ENCODE assay signal across 16 cellular contexts in the genomic region with DNA sequence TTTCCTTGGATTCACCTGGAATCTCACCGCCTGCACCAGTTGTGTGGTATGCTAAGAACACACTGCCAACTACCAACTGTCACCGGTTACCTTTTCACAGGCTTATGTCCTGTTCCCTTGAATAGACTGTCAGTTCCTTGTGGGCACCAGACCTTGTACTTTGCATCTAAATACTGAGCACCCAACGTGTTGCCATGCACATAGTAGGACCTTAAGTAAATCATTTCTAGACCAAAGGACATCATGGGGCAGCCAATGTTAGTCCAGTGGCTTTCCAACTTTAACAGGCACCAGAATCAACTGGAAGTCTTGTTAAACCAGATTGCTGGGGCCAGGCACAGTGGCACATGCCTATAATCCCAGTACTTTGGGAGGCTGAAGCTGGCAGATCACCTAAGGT. TPM values are rescaled to one million over a fixed set of nuclear protein-coding genes. Genes with fewer than 3 reads are reported as not detected.
A peak's percentile ranks its signal among the peaks of the same experiment; 100 is the strongest.
DNase-seq lines count a peak whose midpoint lies in the region; ATAC-seq and TF ChIP-seq lines count a peak whose summit lies in the region.
"Had no signal": no experiment of that assay in that cellular context is flagged by ENCODE, and none has a peak within 500 bp of the region (broad histone marks: within the 10 kb centered on the region; RNA-seq: fewer than 3 reads in every experiment).

No MANE protein-coding gene starts in this region.

- ATAC-seq in GM21381 (IDR thresholded peaks at IDR 0.05; ENCODE audit: unreplicated experiment) (no peak), HG03025 (IDR thresholded peaks at IDR 0.05; ENCODE audit: low FRiP score, unreplicated experiment) (no peak)

- no peaks in the 10 kb centered on the region for H3K36me3 ChIP-seq in CD8-positive, alpha-beta memory T cell (ENCODE audit: insufficient read depth, low read length)
- H3K36me3 ChIP-seq: BE2C, ovary had no signal

- H3K9me3 Mint-ChIP-seq in CD14-positive monocyte, result peaks cover 0 to 2% (median 0%) of the 10 kb centered on the region in 7 donors
- H3K9me3 Mint-ChIP-seq in CD8-positive, alpha-beta memory T cell, result no peaks in the 10 kb centered on the region
- H3K9me3 Mint-ChIP-seq in activated T-helper 2 cell treated with anti-CD3 and anti-CD28 coated beads, Interferon-gamma antibody, Interleukin-2, Interleukin-4, amounts not matched to agents 10 μg/mL and 5 μg/mL and 100 μg/mL, durations not matched to agents 14 hours and 24 hours and 36 hours, result no peaks in the 10 kb centered on the region
- H3K9me3 Mint-ChIP-seq in mesothelial cell of epicardium, result no peaks in the 10 kb centered on the region

- H3K27me3 Mint-ChIP-seq in CD14-positive monocyte (ENCODE audit: low read depth in 3 of 3) (peaks cover 2 to 15% (median 5%) of the 10 kb centered on the region in 3 donors), mesothelial cell of epicardium (ENCODE audit: low read depth) (no peaks in the 10 kb centered on the region)
- peaks cover under 1 to 2% of the 10 kb centered on the region in 2 donors for H3K27me3 Mint-ChIP-seq in CD8-positive, alpha-beta memory T cell
- H3K27me3 Mint-ChIP-seq in activated T-helper 2 cell treated with anti-CD3 and anti-CD28 coated beads, Interferon-gamma antibody, Interleukin-2, Interleukin-4, amounts not matched to agents 10 μg/mL and 5 μg/mL and 100 μg/mL, durations not matched to agents 14 hours and 24 hours and 36 hours (ENCODE audit: low read depth), result no peaks in the 10 kb centered on the region

- peak overlapping the region in 1 of 7 donors; percentile 2 for H3K27ac Mint-ChIP-seq in CD14-positive monocyte
- peak overlapping the region; percentile 43 to 96 (median 92) for H3K27ac Mint-ChIP-seq in CD8-positive, alpha-beta memory T cell
- no peak overlapping the region for H3K27ac Mint-ChIP-seq in activated T-helper 2 cell treated with anti-CD3 and anti-CD28 coated beads, Interferon-gamma antibody, Interleukin-2, Interleukin-4, amounts not matched to agents 10 μg/mL and 5 μg/mL and 100 μg/mL, durations not matched to agents 14 hours and 24 hours and 36 hours
- H3K27ac Mint-ChIP-seq in mesothelial cell of epicardium, result no peak overlapping the region

- no peak for DNase-seq in CD14-positive monocyte (ENCODE audit: low spot score)
- no peak for DNase-seq in CD8-positive, alpha-beta memory T cell
- DNase-seq in activated T-helper 2 cell treated with anti-CD3 and anti-CD28 coated beads, Interferon-gamma antibody, Interleukin-2, Interleukin-4, amounts not matched to agents 10 μg/mL and 5 μg/mL and 100 μg/mL, durations not matched to agents 14 hours and 24 hours and 36 hours (ENCODE audit: low spot score), result no peak
- DNase-seq in mesothelial cell of epicardium (ENCODE audit: low spot score in 2 of 2, unreplicated experiment in 2 of 2), result no peak
- DNase-seq in UCSD-AML1 (lab: John Stamatoyannopoulos, UW; ENCODE audit: unreplicated experiment), result no peak
- no peak for DNase-seq in HuH-7 (ENCODE audit: low spot score)
- DNase-seq: amniotic stem cell; BE2C; DMS79; NCI-H1417; stimulated activated naive CD4-positive, alpha-beta T cell treated with Interleukin-2 at 50 U/mL for 16 hours; T-helper 9 cell had no signal

- no peak overlapping the region for H3K4me3 ChIP-seq in CD8-positive, alpha-beta memory T cell (ENCODE audit: low read length)

- peaks cover 3 to 5% of the 10 kb centered on the region in 2 donors for H3K36me3 Mint-ChIP-seq in CD14-positive monocyte
- H3K36me3 Mint-ChIP-seq in CD8-positive, alpha-beta memory T cell, result peaks cover 0 to 7% (median 0%) of the 10 kb centered on the region in 3 donors
- H3K36me3 Mint-ChIP-seq in activated T-helper 2 cell treated with anti-CD3 and anti-CD28 coated beads, Interferon-gamma antibody, Interleukin-2, Interleukin-4, amounts not matched to agents 10 μg/mL and 5 μg/mL and 100 μg/mL, durations not matched to agents 14 hours and 24 hours and 36 hours (ENCODE audit: low read depth), result no peaks in the 10 kb centered on the region
- peaks cover 1% of the 10 kb centered on the region for H3K36me3 Mint-ChIP-seq in mesothelial cell of epicardium

- intact Hi-C loops in CD14-positive monocyte (cut with micrococcal nuclease), result no loop called here
- intact Hi-C loops in activated T-helper 2 cell treated with anti-CD3 and anti-CD28 coated beads, Interferon-gamma antibody, Interleukin-2, Interleukin-4, amounts not matched to agents 10 μg/mL and 5 μg/mL and 100 μg/mL, durations not matched to agents 14 hours and 24 hours and 36 hours (cut with micrococcal nuclease), result loop anchor here (2.0 kb wide), 1 partner anchor 32 kb away; a partner anchor contains a TSS

- H3K4me1 Mint-ChIP-seq in CD14-positive monocyte (peaks cover 7% of the 10 kb centered on the region), mesothelial cell of epicardium (peaks cover 3% of the 10 kb centered on the region)
- peaks cover 17 to 26% (median 24%) of the 10 kb centered on the region in 3 donors for H3K4me1 Mint-ChIP-seq in CD8-positive, alpha-beta memory T cell
- H3K4me1 Mint-ChIP-seq in activated T-helper 2 cell treated with anti-CD3 and anti-CD28 coated beads, Interferon-gamma antibody, Interleukin-2, Interleukin-4, amounts not matched to agents 10 μg/mL and 5 μg/mL and 100 μg/mL, durations not matched to agents 14 hours and 24 hours and 36 hours (ENCODE audit: low read depth), result peaks cover 13% of the 10 kb centered on the region

- no peaks in the 10 kb centered on the region for H3K9me3 ChIP-seq in CD8-positive, alpha-beta memory T cell (ENCODE audit: low read length)
- H3K9me3 ChIP-seq: BE2C, ovary had no signal

- no peaks in the 10 kb centered on the region for H3K27me3 ChIP-seq in CD8-positive, alpha-beta memory T cell (ENCODE audit: insufficient read depth, low read length, poor library complexity, severe bottlenecking)
- H3K27me3 ChIP-seq: BE2C, ovary had no signal

- H3K4me1 ChIP-seq in CD8-positive, alpha-beta memory T cell (ENCODE audit: insufficient read depth, low read length), result peaks cover 9% of the 10 kb centered on the region
- H3K4me1 ChIP-seq: BE2C had no signal

- H3K27ac ChIP-seq in CD8-positive, alpha-beta memory T cell (ENCODE audit: low read depth, low read length), result no peak overlapping the region
- H3K27ac ChIP-seq: KMS-11, ovary had no signal

- CTCF ChIA-PET in CD8-positive, alpha-beta memory T cell (lab: Charles Lee), result interaction anchor here (1.7 to 1.8 kb wide), 2 partner anchors 9 to 12 kb away, joined by 4 to 15 read pairs; no protein-coding TSS in a partner anchor

- TF ChIP-seq CTCF in CD14-positive monocyte (IDR thresholded peaks at IDR 0.05), result no peak
- TF ChIP-seq CTCF in mesothelial cell of epicardium (IDR thresholded peaks at IDR 0.05; ENCODE audit: unreplicated experiment), result no peak

- H3K4me3 Mint-ChIP-seq in CD14-positive monocyte (peak overlapping the region; percentile 96 to 98), mesothelial cell of epicardium (peak overlapping the region; percentile 99)
- peak overlapping the region; percentile 87 to 97 (median 96) for H3K4me3 Mint-ChIP-seq in CD8-positive, alpha-beta memory T cell
- H3K4me3 Mint-ChIP-seq in activated T-helper 2 cell treated with anti-CD3 and anti-CD28 coated beads, Interferon-gamma antibody, Interleukin-2, Interleukin-4, amounts not matched to agents 10 μg/mL and 5 μg/mL and 100 μg/mL, durations not matched to agents 14 hours and 24 hours and 36 hours (ENCODE audit: low read depth), result peak overlapping the region; percentile 97

- POLR2A ChIA-PET in CD8-positive, alpha-beta memory T cell (lab: Charles Lee), result interaction anchor here (1.9 kb wide), 1 partner anchor 40 kb away, joined by 6 read pairs; no protein-coding TSS in a partner anchor

RNA-seq across cellular contexts. Expression of a gene that starts 1.2 kb away (rescaled TPM):
- 1 to 10 TPM; 2.7 to 2.9 TPM for polyA plus RNA-seq in CD14-positive monocyte
- total RNA-seq in CD8-positive, alpha-beta memory T cell, result 10 to 100 TPM; 64.6 to 69.3 TPM
- polyA plus RNA-seq in CD8-positive, alpha-beta memory T cell, result 20.7 TPM
- 60.1 and 66.6 TPM in 2 replicates for total RNA-seq in activated T-helper 2 cell treated with anti-CD3 and anti-CD28 coated beads, Interferon-gamma antibody, Interleukin-2, Interleukin-4, amounts not matched to agents 10 μg/mL and 5 μg/mL and 100 μg/mL, durations not matched to agents 14 hours and 24 hours and 36 hours
- 54.0 to 65.5 TPM (median 54.8 TPM) in 3 replicates for total RNA-seq in mesothelial cell of epicardium

RNA-seq across cellular contexts. Expression of a gene that starts 13.8 kb away (rescaled TPM):
- under 1 TPM in 1 of 2 donors, not detected in 1; 0.12 TPM for polyA plus RNA-seq in CD14-positive monocyte
- 1 to 10 TPM; 2.0 to 2.6 TPM for total RNA-seq in CD8-positive, alpha-beta memory T cell
- polyA plus RNA-seq in CD8-positive, alpha-beta memory T cell, result 0.46 TPM
- 4.0 and 6.8 TPM in 2 replicates for total RNA-seq in activated T-helper 2 cell treated with anti-CD3 and anti-CD28 coated beads, Interferon-gamma antibody, Interleukin-2, Interleukin-4, amounts not matched to agents 10 μg/mL and 5 μg/mL and 100 μg/mL, durations not matched to agents 14 hours and 24 hours and 36 hours
- 94.4 to 104 TPM (median 95.8 TPM) in 3 replicates for total RNA-seq in mesothelial cell of epicardium

RNA-seq across cellular contexts. Expression of a gene that starts 31.6 kb away (rescaled TPM):
- polyA plus RNA-seq in CD14-positive monocyte, result not detected
- total RNA-seq in CD8-positive, alpha-beta memory T cell, result under 1 TPM; 0.27 to 0.31 TPM
- polyA plus RNA-seq in CD8-positive, alpha-beta memory T cell, result 7.3 TPM
- 0.18 and 0.25 TPM in 2 replicates for total RNA-seq in activated T-helper 2 cell treated with anti-CD3 and anti-CD28 coated beads, Interferon-gamma antibody, Interleukin-2, Interleukin-4, amounts not matched to agents 10 μg/mL and 5 μg/mL and 100 μg/mL, durations not matched to agents 14 hours and 24 hours and 36 hours
- 0.91 to 1.2 TPM (median 1.0 TPM) in 3 replicates for total RNA-seq in mesothelial cell of epicardium

RNA-seq across cellular contexts. Expression of a gene that starts 51.5 kb away (rescaled TPM):
- polyA plus RNA-seq in CD14-positive monocyte, result not detected
- total RNA-seq in CD8-positive, alpha-beta memory T cell, result under 1 TPM; 0.44 to 0.53 TPM
- not detected for polyA plus RNA-seq in CD8-positive, alpha-beta memory T cell
- total RNA-seq in activated T-helper 2 cell treated with anti-CD3 and anti-CD28 coated beads, Interferon-gamma antibody, Interleukin-2, Interleukin-4, amounts not matched to agents 10 μg/mL and 5 μg/mL and 100 μg/mL, durations not matched to agents 14 hours and 24 hours and 36 hours, result 4.7 and 5.7 TPM in 2 replicates
- total RNA-seq in mesothelial cell of epicardium, result 0.55 to 0.80 TPM (median 0.79 TPM) in 3 replicates

Comparison
In these comparisons a context has a peak if more than half of its experiments do, and no peak if none do; other contexts are left out.
1. H3K27ac Mint-ChIP-seq: peak in CD8-positive, alpha-beta memory T cell (8 of 8); none in activated T-helper 2 cell treated with anti-CD3 and anti-CD28 coated beads, Interferon-gamma antibody, Interleukin-2, Interleukin-4, amounts not matched to agents 10 μg/mL and 5 μg/mL and 100 μg/mL, durations not matched to agents 14 hours and 24 hours and 36 hours (single experiment) and mesothelial cell of epicardium (single experiment).
2. RNA of a gene that starts 13.8 kb away (total RNA-seq): 94.4 to 104 TPM in mesothelial cell of epicardium; 4.0 to 6.8 TPM in activated T-helper 2 cell treated with anti-CD3 and anti-CD28 coated beads, Interferon-gamma antibody, Interleukin-2, Interleukin-4, amounts not matched to agents 10 μg/mL and 5 μg/mL and 100 μg/mL, durations not matched to agents 14 hours and 24 hours and 36 hours and 2.0 to 2.6 TPM in CD8-positive, alpha-beta memory T cell; every median in the first group is over 10 times any median in the second.
3. Peak in every context shown above with its lines, with median percentiles within 50 percentile points of each other: H3K4me3 Mint-ChIP-seq.